In the genomic region with DNA sequence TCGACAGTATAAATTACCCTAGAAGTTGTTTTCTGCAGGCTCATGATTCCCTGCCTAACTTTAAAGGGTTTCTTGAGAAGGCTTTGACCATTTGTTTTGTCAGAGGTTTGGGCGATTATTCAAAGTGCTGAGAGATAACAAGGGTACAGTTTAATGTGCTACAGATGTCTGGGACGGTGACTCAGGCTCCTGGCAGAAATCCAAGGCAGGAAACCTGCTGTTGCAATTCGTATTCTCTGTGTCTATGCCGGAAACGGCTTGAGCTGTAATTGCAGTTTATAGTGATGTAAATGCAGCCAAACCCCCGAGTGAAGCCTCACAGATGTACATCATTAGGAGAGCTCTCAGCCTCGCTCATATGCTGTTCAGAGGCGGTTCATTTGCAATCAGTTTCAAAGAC, we compare ENCODE assay signal across 8 cellular contexts.
DNase-seq lines count a peak whose midpoint lies in the region; FAIRE-seq and TF ChIP-seq lines count a peak whose summit lies in the region.

No MANE protein-coding gene starts in this region.

- TF ChIP-seq POLR2A in GM12892 (IDR thresholded peaks at IDR 0.05; ENCODE audit: low read depth, low read length): no peak

- no peaks in the 10 kb centered on the region for H3K4me1 ChIP-seq in cardiac muscle cell (ENCODE audit: low read depth)

- no peak for FAIRE-seq in GM12892 (lab: Jason Lieb, UNC)

- no peak overlapping the region for H3K27ac ChIP-seq in cardiac muscle cell

- DNase-seq in DMS 273 treated with DMSO at 0.1 percent for 48 hours (lab: John Stamatoyannopoulos, UW) (peak; percentile 94), HK-2 (ENCODE audit: unreplicated experiment) (peak; percentile 56), NCI-H526 (lab: John Stamatoyannopoulos, UW) (peak; percentile 37 to 68), cardiac muscle cell (ENCODE audit: low read depth in 1 of 2, low spot score in 1 of 2) (peak; percentile 17 to 99), retinal pigment epithelial cell (ENCODE audit: low read depth) (peak; percentile 70), globus pallidus (ENCODE audit: low spot score) (no peak), GM12892 (ENCODE audit: insufficient read length) (no peak)
- peak; percentile 62 for DNase-seq in activated effector memory CD4-positive, alpha-beta T cell treated with anti-CD3 and anti-CD28 coated beads, Interleukin-2, amount 50 U/mL, for 16 hours

- no peaks in the 10 kb centered on the region for H3K27me3 ChIP-seq in cardiac muscle cell

- H3K9me3 ChIP-seq in cardiac muscle cell (ENCODE audit: low read depth): no peaks in the 10 kb centered on the region

- H3K36me3 ChIP-seq in cardiac muscle cell: no peaks in the 10 kb centered on the region

- no peak for TF ChIP-seq CTCF in cardiac muscle cell (IDR thresholded peaks at IDR 0.05; ENCODE audit: low read depth, low read length)
- no peak for TF ChIP-seq CTCF in retinal pigment epithelial cell (conservative IDR thresholded peaks at IDR 0.05; ENCODE audit: low read depth, low read length)

- no peak overlapping the region for H3K4me3 ChIP-seq in cardiac muscle cell
- H3K4me3 ChIP-seq in retinal pigment epithelial cell (ENCODE audit: low read length): no peak overlapping the region

Comparison
In these comparisons a context has a peak if more than half of its experiments do, and no peak if none do; other contexts are left out.
1. DNase-seq: peak in DMS 273 treated with DMSO at 0.1 percent for 48 hours (single experiment), HK-2 (single experiment), NCI-H526 (2 of 2), activated effector memory CD4-positive, alpha-beta T cell treated with anti-CD3 and anti-CD28 coated beads, Interleukin-2, amount 50 U/mL, for 16 hours (single experiment), cardiac muscle cell (2 of 2) and retinal pigment epithelial cell (single experiment); none in globus pallidus (single experiment) and GM12892 (single experiment).